Comparison of ENCODE assay signal across 10 cellular contexts in the genomic region with DNA sequence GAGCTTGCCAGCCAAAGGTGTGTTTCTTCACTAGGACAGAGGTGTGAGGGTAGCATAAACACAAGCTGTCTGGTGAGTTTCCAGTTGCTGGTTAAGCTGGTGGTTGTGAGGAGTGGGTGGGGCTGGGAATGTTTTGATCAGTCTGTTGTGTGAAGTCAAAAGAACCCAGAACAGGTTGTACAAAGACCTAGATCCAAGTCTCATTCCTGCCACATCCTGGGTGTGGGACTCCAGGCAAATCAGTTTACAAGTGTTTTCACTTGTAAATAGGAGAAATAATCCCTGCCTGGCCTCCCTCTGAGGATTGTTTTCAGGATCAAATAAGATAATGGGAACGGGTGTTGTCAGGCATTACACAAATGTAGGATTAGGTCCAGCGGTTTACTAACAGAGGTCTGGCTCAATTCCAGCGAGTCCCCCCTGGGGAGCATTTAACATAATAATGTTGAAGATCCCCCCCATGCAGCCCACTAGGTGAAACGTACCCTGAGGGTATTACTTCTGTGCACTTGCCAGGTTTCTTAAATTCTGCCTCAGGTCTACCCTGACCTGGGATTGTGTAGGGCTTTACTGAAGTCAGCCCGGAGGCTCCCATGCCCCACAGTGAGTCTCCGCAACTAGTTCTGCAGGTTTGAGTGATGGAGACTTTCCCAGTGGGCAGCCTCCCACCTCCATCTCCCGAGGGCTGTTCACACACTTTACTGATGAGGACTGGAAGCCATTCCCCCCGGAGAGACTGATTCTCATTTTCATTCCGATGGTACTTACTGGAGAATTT. TPM values are rescaled to one million over a fixed set of nuclear protein-coding genes. Genes with fewer than 3 reads are reported as not detected.
A peak's percentile ranks its signal among the peaks of the same experiment; 100 is the strongest.
DNase-seq lines count a peak whose midpoint lies in the region; ATAC-seq and TF ChIP-seq lines count a peak whose summit lies in the region.
"Had no signal": no experiment of that assay in that cellular context is flagged by ENCODE, and none has a peak within 500 bp of the region (broad histone marks: within the 10 kb centered on the region; RNA-seq: fewer than 3 reads in every experiment).

No MANE protein-coding gene starts in this region.

- intact Hi-C loops in esophagus muscularis mucosa (cut with DNase I) (no loop called here), prostate gland (cut with DNase I) (no loop called here)

- H3K4me1 ChIP-seq in ES-I3 (ENCODE audit: insufficient read depth, low read length) (peaks cover 22% of the 10 kb centered on the region), esophagus muscularis mucosa (peaks cover 24 to 47% (median 45%) of the 10 kb centered on the region in 4 donors), prostate gland (replicated peaks) (peaks cover under 1% of the 10 kb centered on the region)

- H3K36me3 Mint-ChIP-seq in naive thymus-derived CD8-positive, alpha-beta T cell, result peaks cover 0 to 5% (median 3%) of the 10 kb centered on the region in 3 donors

- H3K9me3 Mint-ChIP-seq in naive thymus-derived CD8-positive, alpha-beta T cell, result no peaks in the 10 kb centered on the region

- no peak for TF ChIP-seq EP300 in esophagus muscularis mucosa (IDR thresholded peaks at IDR 0.05)

- TF ChIP-seq CTCF in esophagus muscularis mucosa (IDR thresholded peaks at IDR 0.05) (no peak), prostate gland (IDR thresholded peaks at IDR 0.05) (no peak)

- H3K4me3 Mint-ChIP-seq in naive thymus-derived CD8-positive, alpha-beta T cell, result peak overlapping the region in 1 of 10 donors; percentile 78

- H3K4me1 Mint-ChIP-seq in naive thymus-derived CD8-positive, alpha-beta T cell, result peaks cover 15 to 25% (median 18%) of the 10 kb centered on the region in 4 donors

- in situ Hi-C loops in G401 (cut with HindIII; ENCODE audit: low sequenced_read_pairs), result no loop called here

- TF ChIP-seq POLR2A in esophagus muscularis mucosa (IDR thresholded peaks at IDR 0.05; ENCODE audit: low read depth), result no peak
- no peak for TF ChIP-seq POLR2A in prostate gland (IDR thresholded peaks at IDR 0.05)

- H3K9me3 ChIP-seq in ES-I3 (ENCODE audit: control insufficient read depth, insufficient read depth, low read length), result no peaks in the 10 kb centered on the region
- H3K9me3 ChIP-seq in esophagus muscularis mucosa, result no peaks in the 10 kb centered on the region
- no peaks in the 10 kb centered on the region for H3K9me3 ChIP-seq in prostate gland

- DNase-seq in NCI-H82 (lab: John Stamatoyannopoulos, UW) (peak; percentile 87), esophagus muscularis mucosa (ENCODE audit: extremely low spot score) (no peak), prostate gland (ENCODE audit: low spot score) (peak; percentile 89), G401 (ENCODE audit: low spot score) (no peak), 8988T (no peak)
- no peak for DNase-seq in naive thymus-derived CD8-positive, alpha-beta T cell
- DNase-seq: activated CD4-positive, alpha-beta T cell treated with anti-CD3 and anti-CD28 coated beads for 4 hours; NCI-H2029 treated with DMSO at 0.1 percent for 48 hours had no signal

- peak overlapping the region; percentile 12 to 58 (median 40) for H3K27ac ChIP-seq in esophagus muscularis mucosa (replicated peaks in 1 of 4)
- H3K27ac ChIP-seq in prostate gland, result peak overlapping the region; percentile 80 to 96

- ATAC-seq in GM21737 (IDR thresholded peaks at IDR 0.05; ENCODE audit: unreplicated experiment), result no peak
- no peak for ATAC-seq in naive thymus-derived CD8-positive, alpha-beta T cell

- 23% methylated on average over 7 of the region's 9 CpGs for WGBS in esophagus muscularis mucosa
- WGBS in prostate gland, result 17% methylated on average over 9 of the region's 9 CpGs

- H3K27me3 ChIP-seq in esophagus muscularis mucosa (no peaks in the 10 kb centered on the region), prostate gland (replicated peaks; ENCODE audit: insufficient read depth) (no peaks in the 10 kb centered on the region)

- H3K9ac ChIP-seq in ES-I3 (ENCODE audit: low read depth, low read length), result peak overlapping the region; percentile 13; the same call in 1 of the 2 replicates

- peak overlapping the region in 2 of 4 donors; percentile 6 to 13 for H3K4me3 ChIP-seq in esophagus muscularis mucosa
- H3K4me3 ChIP-seq in prostate gland, result no peak overlapping the region

- POLR2A ChIA-PET in naive thymus-derived CD8-positive, alpha-beta T cell (lab: Charles Lee), result no interaction called here

- H3K27me3 Mint-ChIP-seq in naive thymus-derived CD8-positive, alpha-beta T cell, result peaks cover 0 to 3% (median 0%) of the 10 kb centered on the region in 5 donors

- peak overlapping the region in 1 of 10 donors; percentile 79 for H3K27ac Mint-ChIP-seq in naive thymus-derived CD8-positive, alpha-beta T cell

- H3K36me3 ChIP-seq in ES-I3 (ENCODE audit: insufficient read depth, low read length) (no peaks in the 10 kb centered on the region), esophagus muscularis mucosa (no peaks in the 10 kb centered on the region), prostate gland (no peaks in the 10 kb centered on the region)

RNA-seq across cellular contexts. Expression of gene FRAT2, which starts 2.6 kb away (rescaled TPM):
- total RNA-seq in esophagus muscularis mucosa, result 10 to 100 TPM; 18.7 to 27.8 (median 19.6) TPM
- 10 to 100 TPM; 43.0 to 45.3 TPM for total RNA-seq in prostate gland
- 29.7 and 41.2 TPM in 2 replicates for total RNA-seq in G401 (2014; rRNA removed; shearing (Covaris generic))
- total RNA-seq in naive thymus-derived CD8-positive, alpha-beta T cell, result 10 to 100 TPM; 29.0 to 30.6 TPM
- 10 to 100 TPM in 2 of 3 donors, 1 to 10 TPM in 1; 9.3 to 27.4 (median 23.6) TPM for polyA plus RNA-seq in naive thymus-derived CD8-positive, alpha-beta T cell

RNA-seq across cellular contexts. Expression of gene FRAT1, which starts 18.1 kb away (rescaled TPM):
- total RNA-seq in esophagus muscularis mucosa, result 10 to 100 TPM in 1 of 4 donors, 1 to 10 TPM in 3; 6.1 to 10.3 (median 9.0) TPM
- total RNA-seq in prostate gland, result 10 to 100 TPM; 18.0 to 20.1 TPM
- total RNA-seq in G401 (2014; rRNA removed; shearing (Covaris generic)), result 12.1 and 13.2 TPM in 2 replicates
- total RNA-seq in naive thymus-derived CD8-positive, alpha-beta T cell, result 10 to 100 TPM; 18.5 to 19.1 TPM
- polyA plus RNA-seq in naive thymus-derived CD8-positive, alpha-beta T cell, result 10 to 100 TPM in 2 of 3 donors, 1 to 10 TPM in 1; 7.5 to 12.8 (median 12.7) TPM

RNA-seq across cellular contexts. Expression of gene ARHGAP19, which starts 44.7 kb away (rescaled TPM):
- total RNA-seq in esophagus muscularis mucosa (1 to 10 TPM; 3.5 to 5.4 (median 4.6) TPM), prostate gland (10 to 100 TPM; 10.4 to 37.1 TPM)
- 8.8 and 11.3 TPM in 2 replicates for total RNA-seq in G401 (2014; rRNA removed; shearing (Covaris generic))
- 10 to 100 TPM; 13.7 to 19.0 TPM for total RNA-seq in naive thymus-derived CD8-positive, alpha-beta T cell
- polyA plus RNA-seq in naive thymus-derived CD8-positive, alpha-beta T cell, result 1 to 10 TPM; 5.3 to 5.6 (median 5.3) TPM

Comparison
In these comparisons a context has a peak if more than half of its experiments do, and no peak if none do; other contexts are left out.
1. DNase-seq: peak in NCI-H82 (single experiment) and prostate gland (single experiment); none in esophagus muscularis mucosa (single experiment), G401 (single experiment), naive thymus-derived CD8-positive, alpha-beta T cell (0 of 10) and 8988T (single experiment).